8 cellular contexts compared by ENCODE assay signal in genomic region chr12:93419388-93420034, GRCh38. TPM values are rescaled to one million over a fixed set of nuclear protein-coding genes. Genes with fewer than 3 reads are reported as not detected.
DNase-seq lines count a peak whose midpoint lies in the region; ATAC-seq, FAIRE-seq and TF ChIP-seq lines count a peak whose summit lies in the region.

No MANE protein-coding gene starts in this region.

- H3K4me2 ChIP-seq in HepG2 (ENCODE audit: low read depth, low read length) = no peak overlapping the region

- peak; percentile 42; the same call in 1 of the 2 replicates for TF ChIP-seq RAD21 in HepG2 (CRISPR knock-in tag; IDR thresholded peaks at IDR 0.05)

- TF ChIP-seq CTCF in C4-2B (conservative IDR thresholded peaks at IDR 0.05) = peak; percentile 73
- no peak for TF ChIP-seq CTCF in GM20000 (IDR thresholded peaks at IDR 0.05; ENCODE audit: extremely low read depth, missing control alignments)
- peak; percentile 63 to 72 (median 71) for TF ChIP-seq CTCF in breast epithelium (IDR thresholded peaks at IDR 0.05)
- peak; percentile 60 for TF ChIP-seq CTCF in HepG2 (CRISPR knock-in tag; IDR thresholded peaks at IDR 0.05)

- ATAC-seq in HepG2 = peak; percentile 70
- no peak for ATAC-seq in GM19397 (IDR thresholded peaks at IDR 0.05; ENCODE audit: unreplicated experiment)
- no peak for ATAC-seq in HG02840 (IDR thresholded peaks at IDR 0.05; ENCODE audit: low FRiP score, unreplicated experiment)

- POLR2A ChIA-PET in HepG2 (lab: Yijun Ruan, JAX) = interaction anchor here (1.3 kb wide), 1 partner anchor 490 kb away, joined by 3 read pairs; the partner anchor contains the start of gene EEA1

- peak; percentile 18 for FAIRE-seq in HepG2 (lab: Jason Lieb, UNC)

- CTCF ChIA-PET in HepG2 (lab: Yijun Ruan, JAX; ENCODE audit: low intra/inter-chr PET ratio, low total read pairs) = interaction anchor here (1.2 kb wide), 2 partner anchors 634 to 635 kb away, joined by 3 to 5 read pairs; no protein-coding TSS in a partner anchor

- in situ Hi-C loops in HepG2 (cut with HindIII; ENCODE audit: extremely low pct_ligation_motif_present, low pct_unique_long_range_greater_than_20kb) = loop anchor here (10.0 kb wide), 1 partner anchor 635 kb away; no protein-coding TSS in a partner anchor

- H3K4me1 ChIP-seq in breast epithelium (peaks cover 0 to 10% of the 10 kb centered on the region in 2 donors), HepG2 (ENCODE audit: insufficient read depth, low read length) (peaks cover 49% of the 10 kb centered on the region)

- no peaks in the 10 kb centered on the region for H3K27me3 ChIP-seq in breast epithelium
- no peaks in the 10 kb centered on the region for H3K27me3 ChIP-seq in HepG2 (ENCODE audit: control insufficient read depth in 1 of 2, insufficient read depth in 2 of 2, low read length in 2 of 2)
- H3K27me3 ChIP-seq in H7 (ENCODE audit: control insufficient read depth, insufficient read depth, low read length) = no peaks in the 10 kb centered on the region

- no peaks in the 10 kb centered on the region for H3K9me3 ChIP-seq in breast epithelium
- H3K9me3 ChIP-seq in HepG2 (ENCODE audit: low read length) = no peaks in the 10 kb centered on the region

- H4K20me1 ChIP-seq in HepG2 (ENCODE audit: insufficient read depth, low read length) = peaks cover 82% of the 10 kb centered on the region

- TF ChIP-seq POLR2A in breast epithelium (IDR thresholded peaks at IDR 0.05) (no peak), HepG2 (IDR thresholded peaks at IDR 0.05; ENCODE audit: insufficient read depth in 1 of 2, low read depth in 2 of 2, low read length in 2 of 2) (no peak)

- H3K27ac ChIP-seq in C4-2B = peak overlapping the region; percentile 37; the same call in 1 of the 2 replicates
- no peak overlapping the region for H3K27ac ChIP-seq in breast epithelium
- no peak overlapping the region for H3K27ac ChIP-seq in HepG2 (ENCODE audit: extremely low read length, insufficient read depth, low read length)

- H3K36me3 ChIP-seq in breast epithelium (no peaks in the 10 kb centered on the region), HepG2 (replicated peaks in 1 of 2; ENCODE audit: control insufficient read depth in 1 of 2, insufficient read depth in 2 of 2, low read length in 2 of 2) (no peaks in the 10 kb centered on the region), H7 (replicated peaks; ENCODE audit: control insufficient read depth, insufficient read depth, low read length) (no peaks in the 10 kb centered on the region)

- DNase-seq in GM20000 (ENCODE audit: low spot score) (peak; percentile 24), NCI-H748 (lab: John Stamatoyannopoulos, UW; ENCODE audit: unreplicated experiment) (peak; percentile 47), breast epithelium (ENCODE audit: low spot score in 2 of 2) (no peak), HepG2 (ENCODE audit: low spot score) (peak; percentile 49), H7 (no peak)

- H3K79me2 ChIP-seq in HepG2 (ENCODE audit: insufficient read depth, low read length) = peaks cover 99% of the 10 kb centered on the region

- no peak overlapping the region for H3K4me3 ChIP-seq in breast epithelium
- H3K4me3 ChIP-seq in HepG2 (replicated peaks in 1 of 3; ENCODE audit: insufficient read depth in 1 of 3, low read depth in 2 of 3, low read length in 3 of 3) = no peak overlapping the region
- no peak overlapping the region for H3K4me3 ChIP-seq in H7 (ENCODE audit: insufficient read depth, low read depth, low read length)

- H2AFZ ChIP-seq in HepG2 (ENCODE audit: low read length) = no peak overlapping the region

- TF ChIP-seq EP300 in HepG2 (IDR thresholded peaks at IDR 0.05; ENCODE audit: low read depth in 2 of 2, low read length in 2 of 2) (no peak), HepG2 (CRISPR knock-in tag; IDR thresholded peaks at IDR 0.05; ENCODE audit: borderline replicate concordance) (no peak)

- 15% methylated on average over 1 of the region's 1 CpG for WGBS in HepG2 (ENCODE audit: low lambda C conversion rate)

- intact Hi-C loops in breast epithelium (cut with DNase I; ENCODE audit: low total_unique reads) (loop anchor here (1.0 kb wide), 1 partner anchor 7 kb away; no protein-coding TSS in a partner anchor), HepG2 (cut with micrococcal nuclease; ENCODE audit: unreplicated experiment) (loop anchor here (1.0 kb wide), 1 partner anchor 432 kb away; no protein-coding TSS in a partner anchor)

- no TSS peak for BruUV-seq in HepG2 (replicated peaks; lab: Mats Ljungman, UMichigan)

- no peak overlapping the region for H3K9ac ChIP-seq in HepG2 (ENCODE audit: insufficient read depth, low read depth, low read length)

RNA-seq across cellular contexts. Expression of gene UBE2N, which starts 22.2 kb away (rescaled TPM):
- total RNA-seq in breast epithelium = 10 to 100 TPM; 23.0 to 47.7 (median 43.3) TPM
- total RNA-seq in HepG2 (2016; rRNA removed; fragmentation: Illumina TruSeq; extraction: Trizol) = 197 and 317 TPM in 2 replicates
- 43.5 and 43.9 TPM in 2 replicates for total RNA-seq in HepG2 (2016; cell fraction: cytosol; rRNA removed; fragmentation: Illumina TruSeq; extraction: Trizol; ENCODE audit: low read depth)
- 195 and 339 TPM in 2 replicates for total RNA-seq in HepG2 (2016; cell fraction: insoluble cytoplasmic fraction; rRNA removed; fragmentation: Illumina TruSeq; extraction: Trizol)
- total RNA-seq in HepG2 (2016; cell fraction: membrane; rRNA removed; fragmentation: Illumina TruSeq; extraction: Trizol) = 74.6 and 87.2 TPM in 2 replicates
- 66.6 and 69.2 TPM in 2 replicates for total RNA-seq in HepG2 (2016; cell fraction: nucleus; rRNA removed; fragmentation: Illumina TruSeq; extraction: Trizol)
- polyA plus RNA-seq in HepG2 (2011; rRNA removed) = 179 and 188 TPM in 2 replicates
- polyA plus RNA-seq in HepG2 (2011; cell fraction: cytosol; rRNA removed) = 71.4 and 85.0 TPM in 2 replicates
- polyA plus RNA-seq in HepG2 (2011; cell fraction: nucleus; rRNA removed) = 21.6 and 30.5 TPM in 2 replicates
- 160 and 165 TPM in 2 replicates for polyA plus RNA-seq in HepG2 (2012)
- 41.1 and 43.9 TPM in 2 replicates for polyA plus RNA-seq in HepG2 (2016; cell fraction: cytosol; fragmentation: Illumina TruSeq; extraction: Trizol; ENCODE audit: low read depth)
- 331 and 351 TPM in 2 replicates for polyA plus RNA-seq in HepG2 (2016; cell fraction: insoluble cytoplasmic fraction; fragmentation: Illumina TruSeq; extraction: Trizol; ENCODE audit: low read depth)
- polyA plus RNA-seq in HepG2 (2016; cell fraction: membrane; fragmentation: Illumina TruSeq; extraction: Trizol; ENCODE audit: low read depth) = 56.6 and 65.4 TPM in 2 replicates
- 115 and 117 TPM in 2 replicates for polyA plus RNA-seq in HepG2 (2016; cell fraction: nucleus; fragmentation: Illumina TruSeq; extraction: Trizol; ENCODE audit: insufficient read depth, low read depth)
- 45.7 and 70.5 TPM in 2 replicates for polyA minus RNA-seq in HepG2 (2011; rRNA and poly(A)+ RNA removed; ENCODE audit: low replicate concordance)
- 70.3 and 70.8 TPM in 2 replicates for polyA minus RNA-seq in HepG2 (2011; cell fraction: cytosol; rRNA and poly(A)+ RNA removed)
- polyA minus RNA-seq in HepG2 (2011; cell fraction: nucleus; rRNA and poly(A)+ RNA removed) = 23.6 and 30.6 TPM in 2 replicates
- 324 and 342 TPM in 2 replicates for total RNA-seq in H7 (2014; rRNA removed; shearing (Covaris generic))

RNA-seq across cellular contexts. Expression of gene NUDT4, which starts 41.8 kb away (rescaled TPM):
- total RNA-seq in breast epithelium (10 to 100 TPM; 51.1 to 94.3 (median 72.4) TPM), HepG2 (2016; rRNA removed; fragmentation: Illumina TruSeq; extraction: Trizol) (70.1 and 94.9 TPM in 2 replicates)
- 9.2 and 11.1 TPM in 2 replicates for total RNA-seq in HepG2 (2016; cell fraction: cytosol; rRNA removed; fragmentation: Illumina TruSeq; extraction: Trizol; ENCODE audit: low read depth)
- total RNA-seq in HepG2 (2016; cell fraction: insoluble cytoplasmic fraction; rRNA removed; fragmentation: Illumina TruSeq; extraction: Trizol) = 73.4 and 86.7 TPM in 2 replicates
- total RNA-seq in HepG2 (2016; cell fraction: membrane; rRNA removed; fragmentation: Illumina TruSeq; extraction: Trizol) = 63.9 and 68.4 TPM in 2 replicates
- total RNA-seq in HepG2 (2016; cell fraction: nucleus; rRNA removed; fragmentation: Illumina TruSeq; extraction: Trizol) = 56.8 and 60.7 TPM in 2 replicates
- polyA plus RNA-seq in HepG2 (2011; rRNA removed) = 25.8 and 37.3 TPM in 2 replicates
- 17.4 and 24.1 TPM in 2 replicates for polyA plus RNA-seq in HepG2 (2011; cell fraction: cytosol; rRNA removed)
- polyA plus RNA-seq in HepG2 (2011; cell fraction: nucleus; rRNA removed) = 7.0 and 9.4 TPM in 2 replicates
- polyA plus RNA-seq in HepG2 (2012) = 38.9 and 48.2 TPM in 2 replicates
- 8.6 and 16.4 TPM in 2 replicates for polyA plus RNA-seq in HepG2 (2016; cell fraction: cytosol; fragmentation: Illumina TruSeq; extraction: Trizol; ENCODE audit: low read depth)
- 138 and 142 TPM in 2 replicates for polyA plus RNA-seq in HepG2 (2016; cell fraction: insoluble cytoplasmic fraction; fragmentation: Illumina TruSeq; extraction: Trizol; ENCODE audit: low read depth)
- 51.0 and 63.1 TPM in 2 replicates for polyA plus RNA-seq in HepG2 (2016; cell fraction: membrane; fragmentation: Illumina TruSeq; extraction: Trizol; ENCODE audit: low read depth)
- polyA plus RNA-seq in HepG2 (2016; cell fraction: nucleus; fragmentation: Illumina TruSeq; extraction: Trizol; ENCODE audit: insufficient read depth, low read depth) = 102 and 103 TPM in 2 replicates
- 7.4 and 17.4 TPM in 2 replicates for polyA minus RNA-seq in HepG2 (2011; rRNA and poly(A)+ RNA removed; ENCODE audit: low replicate concordance)
- 36.7 and 37.5 TPM in 2 replicates for polyA minus RNA-seq in HepG2 (2011; cell fraction: cytosol; rRNA and poly(A)+ RNA removed)
- polyA minus RNA-seq in HepG2 (2011; cell fraction: nucleus; rRNA and poly(A)+ RNA removed) = 27.8 and 32.6 TPM in 2 replicates
- 60.0 and 73.2 TPM in 2 replicates for total RNA-seq in H7 (2014; rRNA removed; shearing (Covaris generic))

RNA-seq across cellular contexts. Expression of gene MRPL42, which starts 47.8 kb away (rescaled TPM):
- total RNA-seq in breast epithelium = 10 to 100 TPM; 24.6 to 62.3 (median 41.0) TPM
- 148 and 224 TPM in 2 replicates for total RNA-seq in HepG2 (2016; rRNA removed; fragmentation: Illumina TruSeq; extraction: Trizol)
- 63.1 and 69.4 TPM in 2 replicates for total RNA-seq in HepG2 (2016; cell fraction: cytosol; rRNA removed; fragmentation: Illumina TruSeq; extraction: Trizol; ENCODE audit: low read depth)
- 148 and 233 TPM in 2 replicates for total RNA-seq in HepG2 (2016; cell fraction: insoluble cytoplasmic fraction; rRNA removed; fragmentation: Illumina TruSeq; extraction: Trizol)
- total RNA-seq in HepG2 (2016; cell fraction: membrane; rRNA removed; fragmentation: Illumina TruSeq; extraction: Trizol) = 119 and 120 TPM in 2 replicates
- total RNA-seq in HepG2 (2016; cell fraction: nucleus; rRNA removed; fragmentation: Illumina TruSeq; extraction: Trizol) = 72.3 and 83.9 TPM in 2 replicates
- 75.4 and 93.3 TPM in 2 replicates for polyA plus RNA-seq in HepG2 (2011; rRNA removed)
- 44.4 and 77.9 TPM in 2 replicates for polyA plus RNA-seq in HepG2 (2011; cell fraction: cytosol; rRNA removed)
- polyA plus RNA-seq in HepG2 (2011; cell fraction: nucleus; rRNA removed) = 21.4 and 32.1 TPM in 2 replicates
- polyA plus RNA-seq in HepG2 (2012) = 77.4 and 156 TPM in 2 replicates
- 62.5 and 71.1 TPM in 2 replicates for polyA plus RNA-seq in HepG2 (2016; cell fraction: cytosol; fragmentation: Illumina TruSeq; extraction: Trizol; ENCODE audit: low read depth)
- polyA plus RNA-seq in HepG2 (2016; cell fraction: insoluble cytoplasmic fraction; fragmentation: Illumina TruSeq; extraction: Trizol; ENCODE audit: low read depth) = 198 and 212 TPM in 2 replicates
- polyA plus RNA-seq in HepG2 (2016; cell fraction: membrane; fragmentation: Illumina TruSeq; extraction: Trizol; ENCODE audit: low read depth) = 87.3 and 92.4 TPM in 2 replicates
- polyA plus RNA-seq in HepG2 (2016; cell fraction: nucleus; fragmentation: Illumina TruSeq; extraction: Trizol; ENCODE audit: insufficient read depth, low read depth) = 78.8 and 79.9 TPM in 2 replicates
- polyA minus RNA-seq in HepG2 (2011; rRNA and poly(A)+ RNA removed; ENCODE audit: low replicate concordance) = 23.0 and 26.1 TPM in 2 replicates
- 48.1 and 52.1 TPM in 2 replicates for polyA minus RNA-seq in HepG2 (2011; cell fraction: cytosol; rRNA and poly(A)+ RNA removed)
- polyA minus RNA-seq in HepG2 (2011; cell fraction: nucleus; rRNA and poly(A)+ RNA removed) = 61.4 and 110 TPM in 2 replicates
- 117 and 154 TPM in 2 replicates for total RNA-seq in H7 (2014; rRNA removed; shearing (Covaris generic))

Comparison
In these comparisons a context has a peak if more than half of its experiments do, and no peak if none do; other contexts are left out.
1. DNase-seq: peak in GM20000 (single experiment), NCI-H748 (single experiment) and HepG2 (single experiment); none in breast epithelium (0 of 2) and H7 (single experiment).